8 cellular contexts compared by ENCODE assay signal in genomic region chr7:145036592-145037386, GRCh38.
A peak's percentile ranks its signal among the peaks of the same experiment; 100 is the strongest.
DNase-seq lines count a peak whose midpoint lies in the region; ATAC-seq, FAIRE-seq and TF ChIP-seq lines count a peak whose summit lies in the region.

No MANE protein-coding gene starts in this region.

- DNase-seq in BJ (ENCODE audit: low read depth) (no peak), GM18507 (ENCODE audit: extremely low spot score, insufficient read length, low read depth) (no peak), NCI-H1694 treated with DMSO at 0.1 percent for 48 hours (lab: John Stamatoyannopoulos, UW) (peak; percentile 54), fibroblast of lung (ENCODE audit: low read depth in 2 of 2) (peak; percentile 2 to 67), posterior vena cava (ENCODE audit: low spot score) (no peak)
- peak; percentile 42 for DNase-seq in activated CD4-positive, alpha-beta T cell treated with anti-CD3 and anti-CD28 coated beads for 48 hours

- H3K4me3 ChIP-seq in BJ (ENCODE audit: low read depth, low read length) (no peak overlapping the region), fibroblast of lung (replicated peaks in 1 of 4; ENCODE audit: control extremely low read depth in 1 of 4, insufficient read depth in 1 of 4, low read depth in 3 of 4, low read length in 4 of 4) (no peak overlapping the region), neutrophil (ENCODE audit: low read depth in 1 of 2, low read length in 1 of 2) (no peak overlapping the region)

- H3K4me1 ChIP-seq in fibroblast of lung (ENCODE audit: control insufficient read depth, extremely low read depth, insufficient read depth, low read length) (no peaks in the 10 kb centered on the region), neutrophil (ENCODE audit: control insufficient read depth in 1 of 2, insufficient read depth in 1 of 2, low read depth in 1 of 2, low read length in 1 of 2) (no peaks in the 10 kb centered on the region)

- intact Hi-C loops in posterior vena cava (cut with DNase I) = no loop called here

- TF ChIP-seq CTCF in BJ (IDR thresholded peaks at IDR 0.05; ENCODE audit: insufficient read depth, low read depth, low read length) = peak; percentile 45
- TF ChIP-seq CTCF in fibroblast of lung (conservative IDR thresholded peaks at IDR 0.05 in 1 of 2, IDR thresholded peaks at IDR 0.05 in 1 of 2; ENCODE audit: low read depth in 1 of 2, low read length in 2 of 2) = peak; percentile 16 to 75
- peak; percentile 55 for TF ChIP-seq CTCF in neutrophil (IDR thresholded peaks at IDR 0.05)

- CTCF ChIA-PET in BJ (lab: Yijun Ruan, JAX) = interaction anchor here (0.8 to 1.5 kb wide), 2 partner anchors 13 to 27 kb away, joined by 3 to 4 read pairs; no protein-coding TSS in a partner anchor

- no peaks in the 10 kb centered on the region for H4K20me1 ChIP-seq in fibroblast of lung (ENCODE audit: control insufficient read depth, extremely low read depth, insufficient read depth, low read length)

- no peaks in the 10 kb centered on the region for H3K36me3 ChIP-seq in BJ (ENCODE audit: control insufficient read depth, insufficient read depth, low read length)
- no peaks in the 10 kb centered on the region for H3K36me3 ChIP-seq in fibroblast of lung (ENCODE audit: control insufficient read depth, insufficient read depth, low read length)
- no peaks in the 10 kb centered on the region for H3K36me3 ChIP-seq in neutrophil

- H3K27ac ChIP-seq in fibroblast of lung (ENCODE audit: insufficient read depth, low read length) = no peak overlapping the region
- H3K27ac ChIP-seq in neutrophil = no peak overlapping the region

- peak; percentile 63 for FAIRE-seq in GM18507 (lab: Jason Lieb, UNC)

- no peaks in the 10 kb centered on the region for H3K27me3 ChIP-seq in BJ (ENCODE audit: control insufficient read depth, insufficient read depth, low read length)
- H3K27me3 ChIP-seq in fibroblast of lung (ENCODE audit: control insufficient read depth, insufficient read depth, low read length) = no peaks in the 10 kb centered on the region
- no peaks in the 10 kb centered on the region for H3K27me3 ChIP-seq in neutrophil

- H2AFZ ChIP-seq in fibroblast of lung (ENCODE audit: low read length) = no peak overlapping the region

- no peak overlapping the region for H3K9ac ChIP-seq in fibroblast of lung (ENCODE audit: insufficient read depth, low read length)

- H3K79me2 ChIP-seq in fibroblast of lung (ENCODE audit: control insufficient read depth, insufficient read depth, low read length) = no peaks in the 10 kb centered on the region

- POLR2A ChIA-PET in BJ (lab: Charles Lee) = no interaction called here

- H3K4me2 ChIP-seq in fibroblast of lung (ENCODE audit: extremely low read depth, insufficient read depth, low read length) = no peak overlapping the region

- ATAC-seq in HG02870 (IDR thresholded peaks at IDR 0.05; ENCODE audit: unreplicated experiment) = peak; percentile 94

- H3K9me3 ChIP-seq in fibroblast of lung (ENCODE audit: control insufficient read depth, insufficient read depth, low read depth, low read length) = no peaks in the 10 kb centered on the region
- no peaks in the 10 kb centered on the region for H3K9me3 ChIP-seq in neutrophil

Comparison
In these comparisons a context has a peak if more than half of its experiments do, and no peak if none do; other contexts are left out.
1. DNase-seq: peak in NCI-H1694 treated with DMSO at 0.1 percent for 48 hours (single experiment), activated CD4-positive, alpha-beta T cell treated with anti-CD3 and anti-CD28 coated beads for 48 hours (single experiment) and fibroblast of lung (2 of 2); none in BJ (single experiment), GM18507 (single experiment) and posterior vena cava (single experiment).
2. Peak in every context shown above with its lines, with median percentiles within 50 percentile points of each other: CTCF ChIP-seq.